ENCODE assay signal across 1 cellular context in the genomic region with DNA sequence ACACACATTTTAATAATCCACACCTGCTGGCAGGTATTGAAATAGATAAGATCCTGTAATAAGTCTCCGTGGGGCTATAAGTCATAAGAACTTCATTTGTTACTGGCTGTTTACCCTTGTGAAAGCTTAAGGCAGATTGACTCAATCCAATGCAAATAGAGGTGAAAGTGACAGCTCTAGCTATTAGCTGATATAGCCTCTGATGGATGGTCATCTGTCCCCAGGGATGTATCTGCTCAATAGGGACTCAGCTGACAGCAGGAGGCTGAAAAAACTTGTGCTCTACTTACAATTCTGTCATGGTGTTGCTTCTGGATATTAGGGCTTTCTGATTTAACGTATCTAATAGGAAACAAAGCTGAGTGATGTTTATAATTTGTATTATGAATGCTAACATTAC.
TF ChIP-seq lines count a peak whose summit lies in the region.

No MANE protein-coding gene starts in this region.

TF ChIP-seq in GM23338, 12 proteins besides CTCF, POLR2A, EP300 and RAD21 (continued from another document):
- TF ChIP-seq, protein P1, sequence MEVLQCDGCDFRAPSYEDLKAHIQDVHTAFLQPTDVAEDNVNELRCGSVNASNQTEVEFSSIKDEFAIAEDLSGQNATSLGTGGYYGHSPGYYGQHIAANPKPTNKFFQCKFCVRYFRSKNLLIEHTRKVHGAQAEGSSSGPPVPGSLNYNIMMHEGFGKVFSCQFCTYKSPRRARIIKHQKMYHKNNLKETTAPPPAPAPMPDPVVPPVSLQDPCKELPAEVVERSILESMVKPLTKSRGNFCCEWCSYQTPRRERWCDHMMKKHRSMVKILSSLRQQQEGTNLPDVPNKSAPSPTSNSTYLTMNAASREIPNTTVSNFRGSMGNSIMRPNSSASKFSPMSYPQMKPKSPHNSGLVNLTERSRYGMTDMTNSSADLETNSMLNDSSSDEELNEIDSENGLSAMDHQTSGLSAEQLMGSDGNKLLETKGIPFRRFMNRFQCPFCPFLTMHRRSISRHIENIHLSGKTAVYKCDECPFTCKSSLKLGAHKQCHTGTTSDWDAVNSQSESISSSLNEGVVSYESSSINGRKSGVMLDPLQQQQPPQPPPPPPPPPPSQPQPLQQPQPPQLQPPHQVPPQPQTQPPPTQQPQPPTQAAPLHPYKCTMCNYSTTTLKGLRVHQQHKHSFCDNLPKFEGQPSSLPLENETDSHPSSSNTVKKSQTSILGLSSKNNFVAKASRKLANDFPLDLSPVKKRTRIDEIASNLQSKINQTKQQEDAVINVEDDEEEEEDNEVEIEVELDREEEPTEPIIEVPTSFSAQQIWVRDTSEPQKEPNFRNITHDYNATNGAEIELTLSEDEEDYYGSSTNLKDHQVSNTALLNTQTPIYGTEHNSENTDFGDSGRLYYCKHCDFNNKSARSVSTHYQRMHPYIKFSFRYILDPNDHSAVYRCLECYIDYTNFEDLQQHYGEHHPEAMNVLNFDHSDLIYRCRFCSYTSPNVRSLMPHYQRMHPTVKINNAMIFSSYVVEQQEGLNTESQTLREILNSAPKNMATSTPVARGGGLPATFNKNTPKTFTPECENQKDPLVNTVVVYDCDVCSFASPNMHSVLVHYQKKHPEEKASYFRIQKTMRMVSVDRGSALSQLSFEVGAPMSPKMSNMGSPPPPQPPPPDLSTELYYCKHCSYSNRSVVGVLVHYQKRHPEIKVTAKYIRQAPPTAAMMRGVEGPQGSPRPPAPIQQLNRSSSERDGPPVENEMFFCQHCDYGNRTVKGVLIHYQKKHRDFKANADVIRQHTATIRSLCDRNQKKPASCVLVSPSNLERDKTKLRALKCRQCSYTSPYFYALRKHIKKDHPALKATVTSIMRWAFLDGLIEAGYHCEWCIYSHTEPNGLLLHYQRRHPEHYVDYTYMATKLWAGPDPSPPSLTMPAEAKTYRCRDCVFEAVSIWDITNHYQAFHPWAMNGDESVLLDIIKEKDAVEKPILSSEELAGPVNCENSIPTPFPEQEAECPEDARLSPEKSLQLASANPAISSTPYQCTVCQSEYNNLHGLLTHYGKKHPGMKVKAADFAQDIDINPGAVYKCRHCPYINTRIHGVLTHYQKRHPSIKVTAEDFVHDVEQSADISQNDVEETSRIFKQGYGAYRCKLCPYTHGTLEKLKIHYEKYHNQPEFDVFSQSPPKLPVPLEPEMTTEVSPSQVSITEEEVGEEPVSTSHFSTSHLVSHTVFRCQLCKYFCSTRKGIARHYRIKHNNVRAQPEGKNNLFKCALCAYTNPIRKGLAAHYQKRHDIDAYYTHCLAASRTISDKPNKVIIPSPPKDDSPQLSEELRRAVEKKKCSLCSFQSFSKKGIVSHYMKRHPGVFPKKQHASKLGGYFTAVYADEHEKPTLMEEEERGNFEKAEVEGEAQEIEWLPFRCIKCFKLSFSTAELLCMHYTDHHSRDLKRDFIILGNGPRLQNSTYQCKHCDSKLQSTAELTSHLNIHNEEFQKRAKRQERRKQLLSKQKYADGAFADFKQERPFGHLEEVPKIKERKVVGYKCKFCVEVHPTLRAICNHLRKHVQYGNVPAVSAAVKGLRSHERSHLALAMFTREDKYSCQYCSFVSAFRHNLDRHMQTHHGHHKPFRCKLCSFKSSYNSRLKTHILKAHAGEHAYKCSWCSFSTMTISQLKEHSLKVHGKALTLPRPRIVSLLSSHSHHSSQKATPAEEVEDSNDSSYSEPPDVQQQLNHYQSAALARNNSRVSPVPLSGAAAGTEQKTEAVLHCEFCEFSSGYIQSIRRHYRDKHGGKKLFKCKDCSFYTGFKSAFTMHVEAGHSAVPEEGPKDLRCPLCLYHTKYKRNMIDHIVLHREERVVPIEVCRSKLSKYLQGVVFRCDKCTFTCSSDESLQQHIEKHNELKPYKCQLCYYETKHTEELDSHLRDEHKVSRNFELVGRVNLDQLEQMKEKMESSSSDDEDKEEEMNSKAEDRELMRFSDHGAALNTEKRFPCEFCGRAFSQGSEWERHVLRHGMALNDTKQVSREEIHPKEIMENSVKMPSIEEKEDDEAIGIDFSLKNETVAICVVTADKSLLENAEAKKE (CRISPR knock-in tag; IDR thresholded peaks at IDR 0.05), result no peak
- TF ChIP-seq NANOG (IDR thresholded peaks at IDR 0.05; ENCODE audit: borderline replicate concordance) (no peak), POLR2AphosphoS5 (IDR thresholded peaks at IDR 0.05; ENCODE audit: low read depth) (no peak), ZNF114 (CRISPR knock-in tag; IDR thresholded peaks at IDR 0.05) (no peak), EZH2phosphoT487 (IDR thresholded peaks at IDR 0.05; ENCODE audit: unreplicated experiment) (no peak), STAT1 (IDR thresholded peaks at IDR 0.05; ENCODE audit: unreplicated experiment) (no peak), CREB1 (CRISPR knock-in tag; IDR thresholded peaks at IDR 0.05; ENCODE audit: low read depth) (no peak), ZNF331 (CRISPR knock-in tag; IDR thresholded peaks at IDR 0.05; ENCODE audit: low read depth) (no peak), JUNB (IDR thresholded peaks at IDR 0.05; ENCODE audit: unreplicated experiment) (no peak)
- TF ChIP-seq, protein P2, sequence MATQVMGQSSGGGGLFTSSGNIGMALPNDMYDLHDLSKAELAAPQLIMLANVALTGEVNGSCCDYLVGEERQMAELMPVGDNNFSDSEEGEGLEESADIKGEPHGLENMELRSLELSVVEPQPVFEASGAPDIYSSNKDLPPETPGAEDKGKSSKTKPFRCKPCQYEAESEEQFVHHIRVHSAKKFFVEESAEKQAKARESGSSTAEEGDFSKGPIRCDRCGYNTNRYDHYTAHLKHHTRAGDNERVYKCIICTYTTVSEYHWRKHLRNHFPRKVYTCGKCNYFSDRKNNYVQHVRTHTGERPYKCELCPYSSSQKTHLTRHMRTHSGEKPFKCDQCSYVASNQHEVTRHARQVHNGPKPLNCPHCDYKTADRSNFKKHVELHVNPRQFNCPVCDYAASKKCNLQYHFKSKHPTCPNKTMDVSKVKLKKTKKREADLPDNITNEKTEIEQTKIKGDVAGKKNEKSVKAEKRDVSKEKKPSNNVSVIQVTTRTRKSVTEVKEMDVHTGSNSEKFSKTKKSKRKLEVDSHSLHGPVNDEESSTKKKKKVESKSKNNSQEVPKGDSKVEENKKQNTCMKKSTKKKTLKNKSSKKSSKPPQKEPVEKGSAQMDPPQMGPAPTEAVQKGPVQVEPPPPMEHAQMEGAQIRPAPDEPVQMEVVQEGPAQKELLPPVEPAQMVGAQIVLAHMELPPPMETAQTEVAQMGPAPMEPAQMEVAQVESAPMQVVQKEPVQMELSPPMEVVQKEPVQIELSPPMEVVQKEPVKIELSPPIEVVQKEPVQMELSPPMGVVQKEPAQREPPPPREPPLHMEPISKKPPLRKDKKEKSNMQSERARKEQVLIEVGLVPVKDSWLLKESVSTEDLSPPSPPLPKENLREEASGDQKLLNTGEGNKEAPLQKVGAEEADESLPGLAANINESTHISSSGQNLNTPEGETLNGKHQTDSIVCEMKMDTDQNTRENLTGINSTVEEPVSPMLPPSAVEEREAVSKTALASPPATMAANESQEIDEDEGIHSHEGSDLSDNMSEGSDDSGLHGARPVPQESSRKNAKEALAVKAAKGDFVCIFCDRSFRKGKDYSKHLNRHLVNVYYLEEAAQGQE (IDR thresholded peaks at IDR 0.05; ENCODE audit: unreplicated experiment), result no peak
